ENCODE assay signal across 8 cellular contexts in the genomic region with DNA sequence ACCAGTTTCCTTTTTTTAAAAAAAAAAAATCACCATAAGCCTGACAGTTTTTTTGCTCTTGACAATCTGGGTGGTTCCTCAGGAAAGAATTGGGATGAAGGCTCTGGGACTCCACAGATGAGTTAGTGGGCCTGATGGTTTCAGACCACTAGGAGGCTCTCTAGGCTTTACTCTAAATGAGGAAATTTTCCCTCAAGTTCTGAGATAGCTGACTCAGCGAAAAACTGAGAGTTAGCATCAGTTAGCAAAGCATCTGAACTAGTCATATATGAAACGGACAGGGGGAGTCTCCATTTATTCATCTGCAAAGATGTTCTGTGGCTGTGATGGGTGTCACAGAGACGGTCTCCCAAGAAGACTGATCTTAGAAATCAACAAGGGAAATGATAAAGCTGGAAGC.
DNase-seq lines count a peak whose midpoint lies in the region; ATAC-seq and TF ChIP-seq lines count a peak whose summit lies in the region.

No MANE protein-coding gene starts in this region.

- TF ChIP-seq CTCF in cardiac fibroblast (IDR thresholded peaks at IDR 0.05; ENCODE audit: low read depth, low read length) (peak; percentile 45), neural progenitor cell (IDR thresholded peaks at IDR 0.05) (peak; percentile 73)

- H3K4me3 ChIP-seq in cardiac fibroblast (replicated peaks in 1 of 2; ENCODE audit: low read depth in 2 of 2, low read length in 2 of 2), result no peak overlapping the region
- H3K4me3 ChIP-seq in neural progenitor cell, result no peak overlapping the region

- DNase-seq in activated T-cell treated with anti-CD3 and anti-CD28 coated beads, Interleukin-2, amount 50 U/mL, for 4 hours, result no peak
- DNase-seq in activated T-cell treated with anti-CD3 and anti-CD28 coated beads for 4 hours, result no peak
- DNase-seq in NCI-H82 (lab: John Stamatoyannopoulos, UW), result peak; percentile 99
- DNase-seq in cardiac fibroblast (ENCODE audit: low read depth in 2 of 2), result peak; percentile 20 to 40
- DNase-seq in neural progenitor cell (ENCODE audit: low spot score), result peak; percentile 75
- no peak for DNase-seq in NCI-H187 (lab: John Stamatoyannopoulos, UW)
- DNase-seq in activated effector memory CD4-positive, alpha-beta T cell treated with Interleukin-2 at 50 U/mL for 16 hours, result no peak

- no peaks in the 10 kb centered on the region for H4K20me1 ChIP-seq in neural progenitor cell (ENCODE audit: low read depth)

- no peak overlapping the region for H3K4me3 Mint-ChIP-seq in activated T-cell treated with anti-CD3 and anti-CD28 coated beads, Interleukin-2, amount 50 U/mL, for 4 hours
- H3K4me3 Mint-ChIP-seq in neural progenitor cell, result no peak overlapping the region

- H3K4me1 Mint-ChIP-seq in activated T-cell treated with anti-CD3 and anti-CD28 coated beads, Interleukin-2, amount 50 U/mL, for 4 hours (ENCODE audit: low read depth), result peaks cover 15% of the 10 kb centered on the region
- no peaks in the 10 kb centered on the region for H3K4me1 Mint-ChIP-seq in neural progenitor cell

- H3K9me3 ChIP-seq in neural progenitor cell (ENCODE audit: low read depth), result no peaks in the 10 kb centered on the region

- peaks cover 16% of the 10 kb centered on the region for H3K27me3 ChIP-seq in neural progenitor cell

- no peaks in the 10 kb centered on the region for H3K36me3 Mint-ChIP-seq in activated T-cell treated with anti-CD3 and anti-CD28 coated beads, Interleukin-2, amount 50 U/mL, for 4 hours (ENCODE audit: insufficient read depth)
- H3K36me3 Mint-ChIP-seq in neural progenitor cell, result no peaks in the 10 kb centered on the region

- no peaks in the 10 kb centered on the region for H3K36me3 ChIP-seq in neural progenitor cell

- H3K79me2 ChIP-seq in neural progenitor cell (ENCODE audit: low read depth), result no peaks in the 10 kb centered on the region

- H3K4me1 ChIP-seq in neural progenitor cell, result no peaks in the 10 kb centered on the region

- no peak overlapping the region for H3K4me2 ChIP-seq in neural progenitor cell

- no peaks in the 10 kb centered on the region for H3F3A ChIP-seq in neural progenitor cell (ENCODE audit: low read depth)

- peak; percentile 78 for ATAC-seq in activated T-cell treated with anti-CD3 and anti-CD28 coated beads, Interleukin-2, amount 50 U/mL, for 4 hours
- no peak for ATAC-seq in GM21737 (IDR thresholded peaks at IDR 0.05; ENCODE audit: unreplicated experiment)

- H3K27ac ChIP-seq in neural progenitor cell, result no peak overlapping the region

- H3K27ac Mint-ChIP-seq in neural progenitor cell, result no peak overlapping the region

- peak overlapping the region; percentile 4 for H2AFZ ChIP-seq in neural progenitor cell (replicated peaks)

- peaks cover 9% of the 10 kb centered on the region for H3K27me3 Mint-ChIP-seq in activated T-cell treated with anti-CD3 and anti-CD28 coated beads, Interleukin-2, amount 50 U/mL, for 4 hours (ENCODE audit: low read depth)
- no peaks in the 10 kb centered on the region for H3K27me3 Mint-ChIP-seq in neural progenitor cell (ENCODE audit: insufficient read depth, low read depth)

- H3K9me3 Mint-ChIP-seq in activated T-cell treated with anti-CD3 and anti-CD28 coated beads, Interleukin-2, amount 50 U/mL, for 4 hours, result no peaks in the 10 kb centered on the region
- H3K9me3 Mint-ChIP-seq in neural progenitor cell, result no peaks in the 10 kb centered on the region

- H3K9ac ChIP-seq in neural progenitor cell, result no peak overlapping the region

Comparison
In these comparisons a context has a peak if more than half of its experiments do, and no peak if none do; other contexts are left out.
1. DNase-seq: peak in NCI-H82 (single experiment), cardiac fibroblast (2 of 2) and neural progenitor cell (single experiment); none in activated T-cell treated with anti-CD3 and anti-CD28 coated beads, Interleukin-2, amount 50 U/mL, for 4 hours (single experiment), activated T-cell treated with anti-CD3 and anti-CD28 coated beads for 4 hours (single experiment), NCI-H187 (0 of 2) and activated effector memory CD4-positive, alpha-beta T cell treated with Interleukin-2 at 50 U/mL for 16 hours (single experiment).